ENCODE assay signal across 13 cellular contexts in genomic region chr4:109631709-109632108, GRCh38.
DNase-seq lines count a peak whose midpoint lies in the region; ATAC-seq, FAIRE-seq and TF ChIP-seq lines count a peak whose summit lies in the region.
"Had no signal": no experiment of that assay in that cellular context is flagged by ENCODE, and none has a peak within 500 bp of the region (broad histone marks: within the 10 kb centered on the region; RNA-seq: fewer than 3 reads in every experiment).

No MANE protein-coding gene starts in this region.

- 16% methylated on average over 4 of the region's 4 CpGs for WGBS in A549 (ENCODE audit: missing lambda C conversion rate)

- TF ChIP-seq CTCF in A549 (IDR thresholded peaks at IDR 0.05), result no peak
- TF ChIP-seq CTCF in WTC11 (IDR thresholded peaks at IDR 0.05), result no peak
- no peak for TF ChIP-seq CTCF in type B pancreatic cell (conservative IDR thresholded peaks at IDR 0.05)

- no peak for FAIRE-seq in A549 (lab: Jason Lieb, UNC)
- FAIRE-seq: urothelium cell line had no signal

- H3K4me1 ChIP-seq in A549, result peaks cover 28% of the 10 kb centered on the region

- TF ChIP-seq RAD21 in A549 (conservative IDR thresholded peaks at IDR 0.05 in 1 of 2, IDR thresholded peaks at IDR 0.05 in 1 of 2), result no peak

- H3K4me1 Mint-ChIP-seq in WTC11, result peaks cover 16% of the 10 kb centered on the region
- H3K4me1 Mint-ChIP-seq in immature natural killer cell, result peaks cover 16 to 40% of the 10 kb centered on the region in 2 donors
- H3K4me1 Mint-ChIP-seq in type B pancreatic cell (ENCODE audit: unreplicated experiment), result peaks cover 7% of the 10 kb centered on the region

- no peak overlapping the region for H3K4me3 ChIP-seq in A549

- H3K9me3 Mint-ChIP-seq in WTC11 (peaks cover 13% of the 10 kb centered on the region), immature natural killer cell (no peaks in the 10 kb centered on the region), type B pancreatic cell (peaks cover under 1% of the 10 kb centered on the region)

- H3K4me3 Mint-ChIP-seq in WTC11 (no peak overlapping the region), immature natural killer cell (no peak overlapping the region), type B pancreatic cell (no peak overlapping the region)
- H3K4me3 Mint-ChIP-seq: activated CD4-positive, alpha-beta memory T cell treated with anti-CD3 and anti-CD28 coated beads for 36 hours had no signal

- CTCF ChIA-PET in A549 (lab: Yijun Ruan, JAX) (interaction anchor here (1.4 kb wide), 1 partner anchor 28 kb away, joined by 4 read pairs; no protein-coding TSS in a partner anchor), WTC11 (lab: Charles Lee) (interaction anchor here (1.1 to 3.8 kb wide), 2 partner anchors 21 to 28 kb away, joined by 3 to 11 read pairs; no protein-coding TSS in a partner anchor)

- H3K27me3 Mint-ChIP-seq in WTC11 (ENCODE audit: low read depth) (no peaks in the 10 kb centered on the region), immature natural killer cell (ENCODE audit: low read depth in 3 of 3) (peaks cover 0 to 3% (median 0%) of the 10 kb centered on the region in 3 donors), type B pancreatic cell (no peaks in the 10 kb centered on the region)
- H3K27me3 Mint-ChIP-seq: activated CD4-positive, alpha-beta memory T cell treated with anti-CD3 and anti-CD28 coated beads for 36 hours had no signal

- TF ChIP-seq EP300 in A549 (IDR thresholded peaks at IDR 0.05), result no peak

- no peak for TF ChIP-seq POLR2A in A549 (IDR thresholded peaks at IDR 0.05; ENCODE audit: low read length)

- ATAC-seq in A549 (peak; percentile 93 to 95), WTC11 (peak; percentile 95), HG02571 (IDR thresholded peaks at IDR 0.05; ENCODE audit: unreplicated experiment) (no peak), HG02840 (IDR thresholded peaks at IDR 0.05; ENCODE audit: low FRiP score, unreplicated experiment) (no peak)

- H3K9me3 ChIP-seq in A549, result no peaks in the 10 kb centered on the region

- POLR2A ChIA-PET in A549 (lab: Yijun Ruan, JAX), result no interaction called here
- POLR2A ChIA-PET in WTC11 (lab: Charles Lee), result no interaction called here

- peak; percentile 13 to 33 for DNase-seq in A549 (ENCODE audit: low read depth in 1 of 2, low spot score in 1 of 2)
- DNase-seq in DMS53 treated with DMSO at 0.1 percent for 48 hours (lab: John Stamatoyannopoulos, UW; ENCODE audit: unreplicated experiment), result peak; percentile 38
- peak; percentile 34 for DNase-seq in WTC11 (ENCODE audit: low spot score)
- DNase-seq in immature natural killer cell, result no peak
- no peak for DNase-seq in COLO668 (lab: John Stamatoyannopoulos, UW; ENCODE audit: unreplicated experiment)
- no peak for DNase-seq in type B pancreatic cell (ENCODE audit: extremely low spot score, unreplicated experiment)
- DNase-seq: activated CD4-positive, alpha-beta memory T cell treated with anti-CD3 and anti-CD28 coated beads for 36 hours; central memory CD4-positive, alpha-beta T cell; DMS153; NCI-H1048 had no signal

- peak overlapping the region; percentile 88 for H3K4me2 ChIP-seq in A549

- H3K27ac Mint-ChIP-seq in WTC11 (peak overlapping the region; percentile 38), immature natural killer cell (peak overlapping the region in 4 of 6 donors; percentile 3 to 59 (median 14)), type B pancreatic cell (no peak overlapping the region)
- H3K27ac Mint-ChIP-seq: activated CD4-positive, alpha-beta memory T cell treated with anti-CD3 and anti-CD28 coated beads for 36 hours had no signal

- peak overlapping the region; percentile 57 to 74; a peak in 5 of 6 replicates for H3K27ac ChIP-seq in A549

- H3K36me3 Mint-ChIP-seq in WTC11 (peaks cover 3% of the 10 kb centered on the region; the same call in 1 of the 2 replicates), immature natural killer cell (peaks cover 0 to 3% (median 0%) of the 10 kb centered on the region in 3 donors), type B pancreatic cell (no peaks in the 10 kb centered on the region)

TF ChIP-seq in A549, 52 proteins besides CTCF, POLR2A, EP300 and RAD21:
- TF ChIP-seq, protein P1, sequence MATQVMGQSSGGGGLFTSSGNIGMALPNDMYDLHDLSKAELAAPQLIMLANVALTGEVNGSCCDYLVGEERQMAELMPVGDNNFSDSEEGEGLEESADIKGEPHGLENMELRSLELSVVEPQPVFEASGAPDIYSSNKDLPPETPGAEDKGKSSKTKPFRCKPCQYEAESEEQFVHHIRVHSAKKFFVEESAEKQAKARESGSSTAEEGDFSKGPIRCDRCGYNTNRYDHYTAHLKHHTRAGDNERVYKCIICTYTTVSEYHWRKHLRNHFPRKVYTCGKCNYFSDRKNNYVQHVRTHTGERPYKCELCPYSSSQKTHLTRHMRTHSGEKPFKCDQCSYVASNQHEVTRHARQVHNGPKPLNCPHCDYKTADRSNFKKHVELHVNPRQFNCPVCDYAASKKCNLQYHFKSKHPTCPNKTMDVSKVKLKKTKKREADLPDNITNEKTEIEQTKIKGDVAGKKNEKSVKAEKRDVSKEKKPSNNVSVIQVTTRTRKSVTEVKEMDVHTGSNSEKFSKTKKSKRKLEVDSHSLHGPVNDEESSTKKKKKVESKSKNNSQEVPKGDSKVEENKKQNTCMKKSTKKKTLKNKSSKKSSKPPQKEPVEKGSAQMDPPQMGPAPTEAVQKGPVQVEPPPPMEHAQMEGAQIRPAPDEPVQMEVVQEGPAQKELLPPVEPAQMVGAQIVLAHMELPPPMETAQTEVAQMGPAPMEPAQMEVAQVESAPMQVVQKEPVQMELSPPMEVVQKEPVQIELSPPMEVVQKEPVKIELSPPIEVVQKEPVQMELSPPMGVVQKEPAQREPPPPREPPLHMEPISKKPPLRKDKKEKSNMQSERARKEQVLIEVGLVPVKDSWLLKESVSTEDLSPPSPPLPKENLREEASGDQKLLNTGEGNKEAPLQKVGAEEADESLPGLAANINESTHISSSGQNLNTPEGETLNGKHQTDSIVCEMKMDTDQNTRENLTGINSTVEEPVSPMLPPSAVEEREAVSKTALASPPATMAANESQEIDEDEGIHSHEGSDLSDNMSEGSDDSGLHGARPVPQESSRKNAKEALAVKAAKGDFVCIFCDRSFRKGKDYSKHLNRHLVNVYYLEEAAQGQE (IDR thresholded peaks at IDR 0.05), result no peak

TF ChIP-seq in WTC11, 78 proteins besides CTCF, POLR2A, EP300 and RAD21 (continues in another document):
- TF ChIP-seq ZNF138 (CRISPR knock-in tag; conservative IDR thresholded peaks at IDR 0.05) (no peak), MLX (CRISPR knock-in tag; IDR thresholded peaks at IDR 0.05) (no peak), MXD4 (CRISPR knock-in tag; IDR thresholded peaks at IDR 0.05; ENCODE audit: borderline replicate concordance) (no peak), CDX4 (CRISPR knock-in tag; IDR thresholded peaks at IDR 0.05; ENCODE audit: borderline replicate concordance) (no peak), SP1 (CRISPR knock-in tag; conservative IDR thresholded peaks at IDR 0.05) (no peak), ZNF512 (CRISPR knock-in tag; IDR thresholded peaks at IDR 0.05; ENCODE audit: borderline replicate concordance) (no peak)
- TF ChIP-seq, protein P2, sequence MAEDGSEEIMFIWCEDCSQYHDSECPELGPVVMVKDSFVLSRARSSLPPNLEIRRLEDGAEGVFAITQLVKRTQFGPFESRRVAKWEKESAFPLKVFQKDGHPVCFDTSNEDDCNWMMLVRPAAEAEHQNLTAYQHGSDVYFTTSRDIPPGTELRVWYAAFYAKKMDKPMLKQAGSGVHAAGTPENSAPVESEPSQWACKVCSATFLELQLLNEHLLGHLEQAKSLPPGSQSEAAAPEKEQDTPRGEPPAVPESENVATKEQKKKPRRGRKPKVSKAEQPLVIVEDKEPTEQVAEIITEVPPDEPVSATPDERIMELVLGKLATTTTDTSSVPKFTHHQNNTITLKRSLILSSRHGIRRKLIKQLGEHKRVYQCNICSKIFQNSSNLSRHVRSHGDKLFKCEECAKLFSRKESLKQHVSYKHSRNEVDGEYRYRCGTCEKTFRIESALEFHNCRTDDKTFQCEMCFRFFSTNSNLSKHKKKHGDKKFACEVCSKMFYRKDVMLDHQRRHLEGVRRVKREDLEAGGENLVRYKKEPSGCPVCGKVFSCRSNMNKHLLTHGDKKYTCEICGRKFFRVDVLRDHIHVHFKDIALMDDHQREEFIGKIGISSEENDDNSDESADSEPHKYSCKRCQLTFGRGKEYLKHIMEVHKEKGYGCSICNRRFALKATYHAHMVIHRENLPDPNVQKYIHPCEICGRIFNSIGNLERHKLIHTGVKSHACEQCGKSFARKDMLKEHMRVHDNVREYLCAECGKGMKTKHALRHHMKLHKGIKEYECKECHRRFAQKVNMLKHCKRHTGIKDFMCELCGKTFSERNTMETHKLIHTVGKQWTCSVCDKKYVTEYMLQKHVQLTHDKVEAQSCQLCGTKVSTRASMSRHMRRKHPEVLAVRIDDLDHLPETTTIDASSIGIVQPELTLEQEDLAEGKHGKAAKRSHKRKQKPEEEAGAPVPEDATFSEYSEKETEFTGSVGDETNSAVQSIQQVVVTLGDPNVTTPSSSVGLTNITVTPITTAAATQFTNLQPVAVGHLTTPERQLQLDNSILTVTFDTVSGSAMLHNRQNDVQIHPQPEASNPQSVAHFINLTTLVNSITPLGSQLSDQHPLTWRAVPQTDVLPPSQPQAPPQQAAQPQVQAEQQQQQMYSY (CRISPR knock-in tag; IDR thresholded peaks at IDR 0.05), result no peak

Comparison
In these comparisons a context has a peak if more than half of its experiments do, and no peak if none do; other contexts are left out.
1. ATAC-seq: peak in A549 (2 of 2) and WTC11 (single experiment); none in HG02571 (single experiment) and HG02840 (single experiment).
2. DNase-seq: peak in A549 (2 of 2), DMS53 treated with DMSO at 0.1 percent for 48 hours (single experiment) and WTC11 (single experiment); none in immature natural killer cell (0 of 3), COLO668 (single experiment) and type B pancreatic cell (single experiment).